Comparison of ENCODE assay signal across 14 cellular contexts in the genomic region with DNA sequence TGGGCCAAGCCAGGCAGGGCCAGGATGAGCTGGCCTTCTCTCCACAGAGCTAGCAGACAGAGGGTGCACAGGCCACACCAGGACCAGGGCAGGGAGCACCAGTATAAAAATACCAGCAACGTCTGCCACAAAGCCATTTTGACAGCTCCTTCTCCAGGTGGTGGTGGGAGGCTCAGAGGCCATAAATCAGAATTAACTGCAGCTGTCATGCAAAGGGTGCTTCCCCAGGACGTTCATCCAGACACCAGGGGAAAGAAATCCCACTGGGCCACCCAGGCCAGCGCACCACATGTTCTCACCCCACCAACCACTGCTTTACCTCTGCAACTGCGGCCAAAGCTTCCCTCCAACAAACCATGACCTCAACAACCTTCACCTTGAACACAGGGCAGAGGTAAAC.
"Had no signal": no experiment of that assay in that cellular context is flagged by ENCODE, and none has a peak within 500 bp of the region (broad histone marks: within the 10 kb centered on the region; RNA-seq: fewer than 3 reads in every experiment).

No MANE protein-coding gene starts in this region.

- H3K27me3 ChIP-seq: brain microvascular endothelial cell, right lobe of liver, upper lobe of left lung had no signal

- H3K4me3 ChIP-seq: lower lobe of right lung, right lobe of liver, upper lobe of left lung had no signal

- DNase-seq: activated CD4-positive, alpha-beta memory T cell treated with anti-CD3 and anti-CD28 coated beads for 36 hours; activated CD4-positive, CD25-positive, alpha-beta regulatory T cell treated with anti-CD3 and anti-CD28 coated beads, Interleukin-2, amount 50 U/mL, for 72 hours; activated gamma-delta T cell; activated T-cell treated with anti-CD3 and anti-CD28 coated beads, Interleukin-2, amount 50 U/mL, for 4 hours; brain microvascular endothelial cell; endodermal cell; erythroblast; immature natural killer cell; lower lobe of right lung; naive thymus-derived CD4-positive, alpha-beta T cell; right lobe of liver; stimulated activated CD4-positive, alpha-beta T cell treated with anti-CD3 and anti-CD28 coated beads, Interleukin-2, amount 100 ng/mL, for 24 hours; stimulated activated naive B cell treated with anti-CD40 and anti-IgM and Interleukin-4, amounts not matched to agents 10 μg/mL and 1 μg/mL and 100 μg/mL, for 72 hours; upper lobe of left lung had no signal

- H3K4me1 ChIP-seq: lower lobe of right lung, right lobe of liver, upper lobe of left lung had no signal

- H3K36me3 ChIP-seq: brain microvascular endothelial cell, lower lobe of right lung, right lobe of liver, upper lobe of left lung had no signal

- H3K9me3 ChIP-seq: lower lobe of right lung, right lobe of liver, upper lobe of left lung had no signal

- ATAC-seq: activated T-cell treated with anti-CD3 and anti-CD28 coated beads, Interleukin-2, amount 50 U/mL, for 4 hours had no signal

- H3K27ac ChIP-seq: brain microvascular endothelial cell, lower lobe of right lung, right lobe of liver, upper lobe of left lung had no signal
